Comparison of ENCODE assay signal across 13 cellular contexts in the genomic region with DNA sequence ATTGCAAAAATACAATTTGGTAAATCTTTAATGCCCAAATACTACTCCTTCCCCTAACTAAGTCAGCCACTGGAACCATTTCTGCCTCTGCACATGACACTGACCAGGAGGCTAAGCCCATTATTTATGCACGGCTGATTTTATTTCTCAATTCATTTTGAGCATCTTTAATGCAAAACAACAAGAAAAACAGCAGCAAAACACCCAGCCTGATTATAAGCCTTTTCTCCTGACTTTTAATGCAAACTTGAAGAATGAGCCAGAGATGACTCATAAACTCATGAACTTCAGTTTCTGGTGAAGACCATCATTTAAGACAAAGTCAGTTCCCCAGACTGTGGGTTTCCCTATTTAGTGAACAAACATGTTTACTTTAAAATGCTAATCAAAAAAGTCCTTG. TPM values are rescaled to one million over a fixed set of nuclear protein-coding genes. Genes with fewer than 3 reads are reported as not detected.
DNase-seq lines count a peak whose midpoint lies in the region; ATAC-seq and TF ChIP-seq lines count a peak whose summit lies in the region.
"Had no signal": no experiment of that assay in that cellular context is flagged by ENCODE, and none has a peak within 500 bp of the region (broad histone marks: within the 10 kb centered on the region; RNA-seq: fewer than 3 reads in every experiment).

No MANE protein-coding gene starts in this region.

- no CpG with 5 or more reads among the region's 1 CpG for WGBS in mesendoderm (ENCODE audit: extremely low coverage, insufficient coverage, low lambda C conversion rate)

- H3K79me1 ChIP-seq in mesendoderm (ENCODE audit: low read length) = no peaks in the 10 kb centered on the region

- no peak overlapping the region for H2BK15ac ChIP-seq in mesendoderm (replicated peaks; ENCODE audit: low read depth)

- no peak overlapping the region for H3K4me2 ChIP-seq in mesendoderm (ENCODE audit: low read length)

- H3K79me2 ChIP-seq in mesendoderm (ENCODE audit: control insufficient read depth, insufficient read depth, low read length) = no peaks in the 10 kb centered on the region

- no peaks in the 10 kb centered on the region for H3K9me3 ChIP-seq in Peyer's patch
- H3K9me3 ChIP-seq: pancreas, upper lobe of left lung had no signal

- TF ChIP-seq CTCF in astrocyte of the spinal cord (IDR thresholded peaks at IDR 0.05; ENCODE audit: low read depth, low read length) = no peak
- TF ChIP-seq CTCF in Peyer's patch (IDR thresholded peaks at IDR 0.05) = no peak

- no peaks in the 10 kb centered on the region for H3K36me3 Mint-ChIP-seq in memory B cell
- H3K36me3 Mint-ChIP-seq: CD4-positive, CD25-positive, alpha-beta regulatory T cell had no signal

- no peak overlapping the region for H3K23ac ChIP-seq in mesendoderm (ENCODE audit: low read length)

- H2BK5ac ChIP-seq in mesendoderm (ENCODE audit: low read length) = no peak overlapping the region

- in situ Hi-C loops in astrocyte of the spinal cord (cut with HindIII; ENCODE audit: low sequenced_read_pairs) = no loop called here

- H3K4me1 ChIP-seq in mesendoderm (ENCODE audit: control insufficient read depth, low read depth, low read length) = peaks cover 2% of the 10 kb centered on the region
- no peaks in the 10 kb centered on the region for H3K4me1 ChIP-seq in Peyer's patch

- H3K4me1 Mint-ChIP-seq in memory B cell = peaks cover 5% of the 10 kb centered on the region
- H3K4me1 Mint-ChIP-seq: CD4-positive, CD25-positive, alpha-beta regulatory T cell had no signal

- no peaks in the 10 kb centered on the region for H3K27me3 Mint-ChIP-seq in memory B cell

- no peak for TF ChIP-seq POLR2A in Peyer's patch (IDR thresholded peaks at IDR 0.05)

- H3K27ac ChIP-seq in mesendoderm (ENCODE audit: low read depth, low read length) = no peak overlapping the region
- H3K27ac ChIP-seq in Peyer's patch = no peak overlapping the region

- H4K5ac ChIP-seq in mesendoderm (ENCODE audit: low read length) = no peak overlapping the region

- DNase-seq in EL (peak; percentile 56), astrocyte of the spinal cord (ENCODE audit: low read depth, low spot score) (peak; percentile 69), memory B cell (ENCODE audit: low spot score in 2 of 2) (no peak), mesendoderm (no peak), Peyer's patch (no peak)
- DNase-seq: CD4-positive, CD25-positive, alpha-beta regulatory T cell; NCI-H1092 treated with DMSO at 0.1 percent for 48 hours; pancreas; upper lobe of left lung had no signal

- H2BK120ac ChIP-seq in mesendoderm (ENCODE audit: low read depth, low read length) = no peak overlapping the region

- H3K56ac ChIP-seq in mesendoderm (ENCODE audit: low read length) = no peak overlapping the region

- H4K8ac ChIP-seq in mesendoderm (ENCODE audit: low read depth, low read length) = no peak overlapping the region

- H3K4me3 ChIP-seq in astrocyte of the spinal cord (ENCODE audit: low read depth, low read length) = no peak overlapping the region
- no peak overlapping the region for H3K4me3 ChIP-seq in mesendoderm (ENCODE audit: low read length)
- H3K4me3 ChIP-seq in Peyer's patch = no peak overlapping the region
- H3K4me3 ChIP-seq: pancreas, upper lobe of left lung had no signal

- ATAC-seq in HG03460 (IDR thresholded peaks at IDR 0.05; ENCODE audit: unreplicated experiment) (peak; percentile 62), memory B cell (ENCODE audit: low read depth) (no peak), GM18520 (IDR thresholded peaks at IDR 0.05; ENCODE audit: unreplicated experiment) (no peak), HG02759 (IDR thresholded peaks at IDR 0.05; ENCODE audit: unreplicated experiment) (no peak)
- ATAC-seq: pancreas had no signal

- H2AK5ac ChIP-seq in mesendoderm (ENCODE audit: low read length) = no peak overlapping the region

- H3K4ac ChIP-seq in mesendoderm (ENCODE audit: low read depth, low read length) = no peak overlapping the region

- H3K27ac Mint-ChIP-seq in memory B cell = peak overlapping the region; percentile 3
- H3K27ac Mint-ChIP-seq: CD4-positive, CD25-positive, alpha-beta regulatory T cell; T-helper 1 cell treated with Interleukin-12 subunit alpha and Interleukin-12 subunit beta and Interleukin-4 antibody, amounts not matched to agents 30 μg/mL and 1 μg/mL, for 36 hours had no signal

- no peak overlapping the region for H3K4me3 Mint-ChIP-seq in memory B cell
- H3K4me3 Mint-ChIP-seq: CD4-positive, CD25-positive, alpha-beta regulatory T cell; T-helper 1 cell treated with Interleukin-12 subunit alpha and Interleukin-12 subunit beta and Interleukin-4 antibody, amounts not matched to agents 30 μg/mL and 1 μg/mL, for 36 hours had no signal

- no peak overlapping the region for H3K9ac ChIP-seq in mesendoderm (ENCODE audit: low read length)

- H3K36me3 ChIP-seq in mesendoderm (ENCODE audit: control insufficient read depth, insufficient read depth, low read length) (no peaks in the 10 kb centered on the region), Peyer's patch (no peaks in the 10 kb centered on the region)
- H3K36me3 ChIP-seq: pancreas, upper lobe of left lung had no signal

- H3K9me3 Mint-ChIP-seq in memory B cell = no peaks in the 10 kb centered on the region
- H3K9me3 Mint-ChIP-seq: CD4-positive, CD25-positive, alpha-beta regulatory T cell; T-helper 1 cell treated with Interleukin-12 subunit alpha and Interleukin-12 subunit beta and Interleukin-4 antibody, amounts not matched to agents 30 μg/mL and 1 μg/mL, for 36 hours had no signal

- H3K27me3 ChIP-seq in mesendoderm (ENCODE audit: insufficient read depth, low read length, poor library complexity) (no peaks in the 10 kb centered on the region), Peyer's patch (no peaks in the 10 kb centered on the region)
- H3K27me3 ChIP-seq: pancreas, upper lobe of left lung had no signal

- no peak overlapping the region for H3K18ac ChIP-seq in mesendoderm (ENCODE audit: low read length)

RNA-seq across cellular contexts. Expression of a gene that starts 51.6 kb away (rescaled TPM):
- polyA plus RNA-seq in mesendoderm (2013, experiment 1 of 2) = 0.81 TPM
- 0.91 TPM for polyA plus RNA-seq in mesendoderm (2013, experiment 2 of 2)
- total RNA-seq in Peyer's patch = not detected
- polyA plus RNA-seq: pancreas had no signal

RNA-seq across cellular contexts. Expression of a gene that starts 51.8 kb away (rescaled TPM):
- polyA plus RNA-seq in mesendoderm (2013, experiment 1 of 2) = 0.13 TPM
- polyA plus RNA-seq in mesendoderm (2013, experiment 2 of 2) = 0.11 TPM
- 10 to 100 TPM; 21.5 to 58.1 (median 43.2) TPM for total RNA-seq in Peyer's patch

Comparison
In these comparisons a context has a peak if more than half of its experiments do, and no peak if none do; other contexts are left out.
1. DNase-seq: peak in EL (single experiment) and astrocyte of the spinal cord (single experiment); none in memory B cell (0 of 2), mesendoderm (single experiment) and Peyer's patch (0 of 3).